ENCODE assay signal across 31 cellular contexts in genomic region chr1:211192227-211192626, GRCh38. TPM values are rescaled to one million over a fixed set of nuclear protein-coding genes. Genes with fewer than 3 reads are reported as not detected.
"Had no signal": no experiment of that assay in that cellular context is flagged by ENCODE, and none has a peak within 500 bp of the region (broad histone marks: within the 10 kb centered on the region; RNA-seq: fewer than 3 reads in every experiment).

No MANE protein-coding gene starts in this region.

- H3K36me3 Mint-ChIP-seq: activated CD4-positive, alpha-beta memory T cell treated with anti-CD3 and anti-CD28 coated beads for 36 hours; activated CD8-positive, alpha-beta memory T cell treated with anti-CD3 and anti-CD28 coated beads, Interleukin-2, amount 10 ng/mL, durations not matched to agents 7 days and 5 days; activated naive CD4-positive, alpha-beta T cell treated with anti-CD3 and anti-CD28 coated beads, Interleukin-2, amount 50 U/mL, for 24 hours; activated naive CD8-positive, alpha-beta T cell treated with anti-CD3 and anti-CD28 coated beads for 36 hours had no signal

- H3K27ac Mint-ChIP-seq: activated B cell treated with CpG ODN at 0.5 μM for 24 hours; activated CD4-positive, alpha-beta memory T cell treated with anti-CD3 and anti-CD28 coated beads for 36 hours; activated CD8-positive, alpha-beta memory T cell treated with anti-CD3 and anti-CD28 coated beads, Interleukin-2, amount 10 ng/mL, durations not matched to agents 7 days and 5 days; activated CD8-positive, alpha-beta T cell treated with anti-CD3 and anti-CD28 coated beads, Interleukin-2, amount 10 ng/mL, durations not matched to agents 7 days and 5 days; activated naive CD4-positive, alpha-beta T cell treated with anti-CD3 and anti-CD28 coated beads for 36 hours; activated naive CD4-positive, alpha-beta T cell treated with anti-CD3 and anti-CD28 coated beads, Interleukin-2, amount 50 U/mL, for 24 hours; activated naive CD8-positive, alpha-beta T cell treated with anti-CD3 and anti-CD28 coated beads for 36 hours; activated naive CD8-positive, alpha-beta T cell treated with anti-CD3 and anti-CD28 coated beads, Interleukin-2, amount 50 U/mL, for 24 hours; activated T-cell treated with anti-CD3 and anti-CD28 coated beads, Interleukin-2, amount 50 U/mL, for 24 hours; activated T-helper 2 cell treated with anti-CD3 and anti-CD28 coated beads, Interferon-gamma antibody, Interleukin-2, Interleukin-4, amounts not matched to agents 10 μg/mL and 5 μg/mL and 100 μg/mL, durations not matched to agents 14 hours and 24 hours and 36 hours; effector memory CD8-positive, alpha-beta T cell; T-helper 17 cell; T-helper 2 cell treated with Interferon-gamma antibody and Interleukin-4, amounts not matched to agents 5 μg/mL and 100 μg/mL, for 36 hours had no signal

- DNase-seq: activated B cell treated with CpG ODN at 0.5 μM for 24 hours; activated CD4-positive, alpha-beta memory T cell treated with anti-CD3 and anti-CD28 coated beads for 36 hours; activated CD4-positive, alpha-beta T cell treated with anti-CD3 and anti-CD28 coated beads for 1 hour; activated CD4-positive, alpha-beta T cell treated with anti-CD3 and anti-CD28 coated beads for 48 hours; activated CD8-positive, alpha-beta memory T cell treated with anti-CD3 and anti-CD28 coated beads, Interleukin-2, amount 10 ng/mL, durations not matched to agents 7 days and 5 days; activated CD8-positive, alpha-beta memory T cell treated with anti-CD3 and anti-CD28 coated beads, Interleukin-2, amount 50 U/mL, for 4 hours; activated CD8-positive, alpha-beta T cell treated with anti-CD3 and anti-CD28 coated beads, Interleukin-2, amount 10 ng/mL, durations not matched to agents 7 days and 5 days; activated effector memory CD4-positive, alpha-beta T cell treated with anti-CD3 and anti-CD28 coated beads, Interleukin-2, amount 50 U/mL, for 16 hours; activated naive CD4-positive, alpha-beta T cell treated with anti-CD3 and anti-CD28 coated beads for 36 hours; activated naive CD8-positive, alpha-beta T cell treated with anti-CD3 and anti-CD28 coated beads for 36 hours; activated naive CD8-positive, alpha-beta T cell treated with anti-CD3 and anti-CD28 coated beads, Interleukin-2, amount 50 U/mL, for 24 hours; activated T-cell treated with anti-CD3 and anti-CD28 coated beads, Interleukin-2, amount 50 U/mL, for 24 hours; amniotic stem cell; anterior cingulate cortex; body of pancreas; caudate nucleus; cortex of kidney; dermis blood vessel endothelial cell; effector CD4-positive, alpha-beta T cell; effector memory CD8-positive, alpha-beta T cell; erythroblast; foreskin keratinocyte; hippocampal formation; T-helper 17 cell; T1000; WERI-Rb-1 had no signal

- H3K4me1 Mint-ChIP-seq: activated naive CD8-positive, alpha-beta T cell treated with anti-CD3 and anti-CD28 coated beads for 36 hours; activated naive CD8-positive, alpha-beta T cell treated with anti-CD3 and anti-CD28 coated beads, Interleukin-2, amount 50 U/mL, for 24 hours had no signal

- H3K4me3 Mint-ChIP-seq: activated B cell treated with CpG ODN at 0.5 μM for 24 hours; activated CD4-positive, alpha-beta memory T cell treated with anti-CD3 and anti-CD28 coated beads for 36 hours; activated CD8-positive, alpha-beta memory T cell treated with anti-CD3 and anti-CD28 coated beads, Interleukin-2, amount 10 ng/mL, durations not matched to agents 7 days and 5 days; activated CD8-positive, alpha-beta T cell treated with anti-CD3 and anti-CD28 coated beads, Interleukin-2, amount 10 ng/mL, durations not matched to agents 7 days and 5 days; activated naive CD4-positive, alpha-beta T cell treated with anti-CD3 and anti-CD28 coated beads for 36 hours; activated naive CD4-positive, alpha-beta T cell treated with anti-CD3 and anti-CD28 coated beads, Interleukin-2, amount 50 U/mL, for 24 hours; activated naive CD8-positive, alpha-beta T cell treated with anti-CD3 and anti-CD28 coated beads for 36 hours; activated naive CD8-positive, alpha-beta T cell treated with anti-CD3 and anti-CD28 coated beads, Interleukin-2, amount 50 U/mL, for 24 hours; activated T-cell treated with anti-CD3 and anti-CD28 coated beads, Interleukin-2, amount 50 U/mL, for 24 hours; effector memory CD8-positive, alpha-beta T cell; T-helper 17 cell; T-helper 2 cell treated with Interferon-gamma antibody and Interleukin-4, amounts not matched to agents 5 μg/mL and 100 μg/mL, for 36 hours had no signal

- H3K27me3 Mint-ChIP-seq: activated CD4-positive, alpha-beta memory T cell treated with anti-CD3 and anti-CD28 coated beads for 36 hours; activated naive CD4-positive, alpha-beta T cell treated with anti-CD3 and anti-CD28 coated beads, Interleukin-2, amount 50 U/mL, for 24 hours; activated naive CD8-positive, alpha-beta T cell treated with anti-CD3 and anti-CD28 coated beads for 36 hours had no signal

- H3K9me3 Mint-ChIP-seq: activated naive CD4-positive, alpha-beta T cell treated with anti-CD3 and anti-CD28 coated beads, Interleukin-2, amount 50 U/mL, for 24 hours; activated T-helper 2 cell treated with anti-CD3 and anti-CD28 coated beads, Interferon-gamma antibody, Interleukin-2, Interleukin-4, amounts not matched to agents 10 μg/mL and 5 μg/mL and 100 μg/mL, durations not matched to agents 14 hours and 24 hours and 36 hours; effector memory CD8-positive, alpha-beta T cell; T-helper 2 cell treated with Interferon-gamma antibody and Interleukin-4, amounts not matched to agents 5 μg/mL and 100 μg/mL, for 36 hours had no signal

- ATAC-seq: activated CD8-positive, alpha-beta memory T cell treated with anti-CD3 and anti-CD28 coated beads, Interleukin-2, amount 10 ng/mL, durations not matched to agents 7 days and 5 days; activated CD8-positive, alpha-beta T cell treated with anti-CD3 and anti-CD28 coated beads, Interleukin-2, amount 10 ng/mL, durations not matched to agents 7 days and 5 days; activated naive CD8-positive, alpha-beta T cell treated with anti-CD3 and anti-CD28 coated beads, Interleukin-2, amount 50 U/mL, for 24 hours; body of pancreas; effector memory CD8-positive, alpha-beta T cell; foreskin keratinocyte; gastroesophageal sphincter; T-helper 17 cell had no signal

RNA-seq across cellular contexts. Expression of gene KCNH1, which starts 58.3 kb away (rescaled TPM):
- total RNA-seq: activated B cell treated with CpG ODN at 0.5 μM for 24 hours; activated CD4-positive, alpha-beta memory T cell treated with anti-CD3 and anti-CD28 coated beads for 36 hours; activated CD8-positive, alpha-beta memory T cell treated with anti-CD3 and anti-CD28 coated beads for 36 hours; activated CD8-positive, alpha-beta memory T cell treated with anti-CD3 and anti-CD28 coated beads, Interleukin-2, amount 10 ng/mL, durations not matched to agents 7 days and 5 days; activated CD8-positive, alpha-beta T cell treated with anti-CD3 and anti-CD28 coated beads, Interleukin-2, amount 10 ng/mL, durations not matched to agents 7 days and 5 days; activated naive CD4-positive, alpha-beta T cell treated with anti-CD3 and anti-CD28 coated beads for 36 hours; activated naive CD8-positive, alpha-beta T cell treated with anti-CD3 and anti-CD28 coated beads for 36 hours; activated T-helper 2 cell treated with anti-CD3 and anti-CD28 coated beads, Interferon-gamma antibody, Interleukin-2, Interleukin-4, amounts not matched to agents 10 μg/mL and 5 μg/mL and 100 μg/mL, durations not matched to agents 14 hours and 24 hours and 36 hours; foreskin keratinocyte; T-helper 17 cell had no signal
- polyA plus RNA-seq: foreskin keratinocyte had no signal
